In the genomic region with DNA sequence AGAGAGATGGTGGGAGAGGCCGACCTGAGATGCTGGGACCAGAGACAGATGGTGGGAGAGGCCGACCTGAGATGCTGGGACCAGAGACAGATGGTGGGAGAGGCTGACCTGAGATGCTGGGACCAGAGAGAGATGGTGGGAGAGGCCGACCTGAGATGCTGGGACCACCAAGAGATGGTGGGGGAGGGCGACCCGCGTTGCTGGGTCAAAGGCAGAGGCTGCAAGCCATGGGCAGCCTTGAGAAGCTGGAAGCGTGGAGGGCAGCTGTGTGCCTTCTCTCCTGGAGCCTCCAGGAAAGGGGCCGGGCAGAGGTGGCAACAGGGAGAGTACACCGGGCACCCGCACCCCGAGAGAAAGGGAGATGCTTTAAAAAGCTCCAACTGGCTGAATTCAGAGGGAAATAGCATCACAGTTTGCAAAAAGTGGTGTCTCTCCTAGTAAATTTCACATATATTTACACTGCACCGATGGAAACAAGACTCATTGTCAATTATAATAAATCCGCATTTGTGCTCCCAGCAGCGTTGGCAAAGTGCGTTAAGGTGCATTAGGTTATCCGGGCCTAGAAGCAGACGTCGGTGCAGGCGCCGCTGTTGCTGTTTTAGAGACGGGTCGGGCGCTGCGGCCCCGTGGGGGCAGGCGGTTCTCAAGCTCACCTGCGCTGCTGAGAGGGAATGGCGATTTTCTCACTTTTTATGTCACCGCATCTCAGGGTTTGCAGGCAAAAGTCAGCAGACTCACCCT, we compare ENCODE assay signal across 25 cellular contexts.
"Had no signal": no experiment of that assay in that cellular context is flagged by ENCODE, and none has a peak within 500 bp of the region (broad histone marks: within the 10 kb centered on the region; RNA-seq: fewer than 3 reads in every experiment).

No MANE protein-coding gene starts in this region.

- DNase-seq: activated CD4-positive, alpha-beta T cell treated with anti-CD3 and anti-CD28 coated beads for 4 hours; activated CD4-positive, alpha-beta T cell treated with anti-CD3 and anti-CD28 coated beads, Interleukin-2, amount 50 U/mL, for 4 hours; activated naive CD4-positive, alpha-beta T cell; activated T-cell treated with anti-CD3 and anti-CD28 coated beads for 4 hours; activated T-cell treated with anti-CD3 and anti-CD28 coated beads, Interleukin-2, amount 50 U/mL, for 72 hours; anterior cingulate cortex; cerebellar nuclear complex; effector memory CD8-positive, alpha-beta T cell; hippocampal formation; immature natural killer cell; kidney glomerular epithelial cell; left ventricle myocardium inferior; mammary epithelial cell; nucleus accumbens; stimulated activated naive CD4-positive, alpha-beta T cell treated with Interleukin-2 at 50 U/mL for 16 hours; testis; transverse colon had no signal

- H3K4me3 Mint-ChIP-seq: activated naive CD8-positive, alpha-beta T cell; activated T-cell treated with anti-CD3 and anti-CD28 coated beads, Interleukin-2, amount 50 U/mL, for 72 hours; effector memory CD8-positive, alpha-beta T cell; immature natural killer cell had no signal

- H3K27ac ChIP-seq: body of pancreas, coronary artery, gastroesophageal sphincter, left ventricle myocardium inferior, parathyroid adenoma, right atrium auricular region, testis, transverse colon, VCaP had no signal

- ATAC-seq: activated T-cell treated with anti-CD3 and anti-CD28 coated beads, Interleukin-2, amount 50 U/mL, for 72 hours; body of pancreas; effector memory CD8-positive, alpha-beta T cell; gastroesophageal sphincter had no signal

- H3K9me3 ChIP-seq: body of pancreas, gastroesophageal sphincter, left ventricle myocardium inferior, right atrium auricular region, testis, transverse colon had no signal

- H3K36me3 ChIP-seq: gastroesophageal sphincter, left ventricle myocardium inferior, right atrium auricular region, transverse colon had no signal

- H3K36me3 Mint-ChIP-seq: activated naive CD8-positive, alpha-beta T cell; immature natural killer cell had no signal

- FAIRE-seq: endothelial cell of umbilical vein had no signal

- H3K4me3 ChIP-seq: body of pancreas, coronary artery, gastroesophageal sphincter, left ventricle myocardium inferior, right atrium auricular region, transverse colon had no signal

- H3K27me3 ChIP-seq: body of pancreas, right atrium auricular region, testis, transverse colon had no signal

- H3K27ac Mint-ChIP-seq: activated naive CD8-positive, alpha-beta T cell; activated T-cell treated with anti-CD3 and anti-CD28 coated beads, Interleukin-2, amount 50 U/mL, for 72 hours; effector memory CD8-positive, alpha-beta T cell had no signal

- H3K9me3 Mint-ChIP-seq: activated T-cell treated with anti-CD3 and anti-CD28 coated beads, Interleukin-2, amount 50 U/mL, for 72 hours; effector memory CD8-positive, alpha-beta T cell; immature natural killer cell had no signal

- H3K27me3 Mint-ChIP-seq: activated naive CD8-positive, alpha-beta T cell had no signal

- H3K4me1 ChIP-seq: parathyroid adenoma, right atrium auricular region, testis, transverse colon had no signal
